ENCODE assay signal across 8 cellular contexts in the genomic region with DNA sequence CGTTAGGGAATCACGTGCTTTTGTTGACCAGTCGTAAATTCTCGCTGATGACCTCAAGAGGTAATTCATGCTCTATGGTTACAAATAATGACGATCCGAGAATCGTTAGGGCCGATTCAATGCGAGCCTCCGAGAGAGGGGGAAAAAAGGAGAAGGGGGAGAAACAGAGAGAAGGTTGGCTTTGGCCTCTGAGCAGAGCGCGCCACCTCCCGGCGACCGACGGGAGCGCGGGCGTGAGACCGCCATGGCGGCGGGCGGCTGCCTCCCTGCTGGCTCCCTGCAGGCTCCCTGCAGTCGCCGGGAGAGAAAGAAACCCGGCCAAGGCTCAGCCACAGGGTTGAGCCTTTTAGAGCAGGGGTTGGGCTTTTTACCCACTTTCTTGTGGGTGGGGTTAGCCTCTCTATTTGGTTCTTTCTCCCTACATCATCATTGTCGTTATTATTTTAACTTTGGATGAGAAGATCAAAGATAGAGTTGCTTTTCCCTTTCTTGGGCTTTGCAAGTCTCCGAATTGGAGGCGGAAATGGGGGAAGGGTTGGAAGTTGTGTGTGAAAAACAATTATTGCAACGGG. TPM values are rescaled to one million over a fixed set of nuclear protein-coding genes. Genes with fewer than 3 reads are reported as not detected.
DNase-seq lines count a peak whose midpoint lies in the region; ATAC-seq and TF ChIP-seq lines count a peak whose summit lies in the region.

No MANE protein-coding gene starts in this region.

- peaks cover 20% of the 10 kb centered on the region for H3K36me3 Mint-ChIP-seq in central memory CD8-positive, alpha-beta T cell (ENCODE audit: insufficient read depth)

- peak overlapping the region; percentile 89 for H3K4me3 ChIP-seq in AG04450 (ENCODE audit: low read depth, low read length)
- H3K4me3 ChIP-seq in lung: no peak overlapping the region

- ATAC-seq in central memory CD8-positive, alpha-beta T cell (replicated peaks; ENCODE audit: extremely low read depth, poor library complexity, severe bottlenecking): peak; percentile 60
- ATAC-seq in lung (ENCODE audit: insufficient read depth, low FRiP score) (peak; percentile 66), GM18861 (IDR thresholded peaks at IDR 0.05; ENCODE audit: unreplicated experiment) (no peak)

- TF ChIP-seq CTCF in AG04450 (IDR thresholded peaks at IDR 0.05; ENCODE audit: low read depth, low read length): peak; percentile 95
- peak; percentile 92 for TF ChIP-seq CTCF in GM20000 (IDR thresholded peaks at IDR 0.05; ENCODE audit: extremely low read depth, missing control alignments)
- TF ChIP-seq CTCF in lung (IDR thresholded peaks at IDR 0.05; ENCODE audit: control extremely low read depth, extremely low read depth): peak; percentile 89

- H3K27me3 ChIP-seq in AG04450 (ENCODE audit: control insufficient read depth, insufficient read depth, low read length): no peaks in the 10 kb centered on the region
- peaks cover 11% of the 10 kb centered on the region for H3K27me3 ChIP-seq in lung (ENCODE audit: control insufficient read depth, insufficient read depth)

- H3K27ac Mint-ChIP-seq in central memory CD8-positive, alpha-beta T cell (ENCODE audit: low read depth): no peak overlapping the region

- peaks cover 0 to 4% of the 10 kb centered on the region in 2 donors for H3K4me1 ChIP-seq in lung (ENCODE audit: control insufficient read depth in 2 of 2, insufficient read depth in 2 of 2, low read length in 2 of 2)

- peak overlapping the region; percentile 91 for H3K27ac ChIP-seq in AG04450 (ENCODE audit: low read depth, low read length)
- peak overlapping the region in 1 of 2 donors; percentile 55 for H3K27ac ChIP-seq in lung (ENCODE audit: low read depth in 1 of 2, low read length in 1 of 2)

- DNase-seq in AG04450 (ENCODE audit: low read depth, low spot score) (peak; percentile 93), GM20000 (ENCODE audit: low spot score) (peak; percentile 93), NCI-H2196 treated with DMSO at 0.1 percent for 48 hours (lab: John Stamatoyannopoulos, UW; ENCODE audit: unreplicated experiment) (peak; percentile 95), lung (ENCODE audit: low spot score) (peak; percentile 61)
- peak; percentile 58 for DNase-seq in activated CD4-positive, CD25-positive, alpha-beta regulatory T cell treated with anti-CD3 and anti-CD28 coated beads, Interleukin-2, amount 50 U/mL, for 16 hours (ENCODE audit: low read depth, low spot score)
- peak; percentile 74 to 81 for DNase-seq in central memory CD8-positive, alpha-beta T cell (ENCODE audit: low spot score in 2 of 2)
- DNase-seq in stimulated activated CD8-positive, alpha-beta memory T cell treated with anti-CD3 and anti-CD28 coated beads, Interleukin-15, amount 100 ng/mL, for 1 hour (ENCODE audit: low read depth): peak; percentile 66

- CTCF ChIA-PET in AG04450 (lab: Charles Lee): interaction anchor here (0.6 to 4.8 kb wide), 20 partner anchors 11 to 573 kb away, joined by 3 to 53 read pairs (median 4); partner anchors contain the start of genes HOXB6 and HOXB7

- POLR2A ChIA-PET in AG04450 (lab: Yijun Ruan, JAX): interaction anchor here (0.8 to 2.3 kb wide), 3 partner anchors 11 to 52 kb away, joined by 3 to 6 read pairs (median 5); no protein-coding TSS in a partner anchor

- WGBS in lung, 2 donors: 3 to 4% methylated on average over 29 to 30 of the region's 30 CpGs

- no peaks in the 10 kb centered on the region for H3K9me3 Mint-ChIP-seq in central memory CD8-positive, alpha-beta T cell

- peak overlapping the region; percentile 80 for H3K4me3 Mint-ChIP-seq in central memory CD8-positive, alpha-beta T cell

- H3K36me3 ChIP-seq in lung (ENCODE audit: control insufficient read depth in 2 of 2, insufficient read depth in 2 of 2, low read length in 2 of 2): no peaks in the 10 kb centered on the region

- H3K27me3 Mint-ChIP-seq in central memory CD8-positive, alpha-beta T cell: peaks cover 92% of the 10 kb centered on the region

- H3K4me1 Mint-ChIP-seq in central memory CD8-positive, alpha-beta T cell: peaks cover 46% of the 10 kb centered on the region

- no peaks in the 10 kb centered on the region; the same call in 1 of the 2 replicates for H3K9me3 ChIP-seq in AG04450 (ENCODE audit: control insufficient read depth, insufficient read depth, low read length)
- H3K9me3 ChIP-seq in lung (ENCODE audit: control insufficient read depth in 2 of 2, insufficient read depth in 1 of 2, low read length in 1 of 2): no peaks in the 10 kb centered on the region

RNA-seq across cellular contexts. Expression of gene HOXB5, which starts 0.3 kb away (rescaled TPM):
- 9.4 and 9.8 TPM in 2 replicates for polyA plus RNA-seq in AG04450 (2011; rRNA removed)
- polyA minus RNA-seq in AG04450 (2011; rRNA and poly(A)+ RNA removed): 4.2 and 4.4 TPM in 2 replicates
- total RNA-seq in lung: 1 to 10 TPM; 2.6 to 2.9 TPM
- polyA plus RNA-seq in lung: 1 to 10 TPM; 1.8 TPM

RNA-seq across cellular contexts. Expression of gene HOXB3, which starts 3.9 kb away (rescaled TPM):
- polyA plus RNA-seq in AG04450 (2011; rRNA removed) (28.3 and 33.0 TPM in 2 replicates), lung (1 to 10 TPM; 1.9 to 4.9 TPM)
- polyA minus RNA-seq in AG04450 (2011; rRNA and poly(A)+ RNA removed): 12.3 and 12.5 TPM in 2 replicates
- total RNA-seq in lung: 10 to 100 TPM in 1 of 2 donors, 1 to 10 TPM in 1; 8.6 to 21.1 TPM

RNA-seq across cellular contexts. Expression of gene HOXB6, which starts 10.9 kb away (rescaled TPM):
- polyA plus RNA-seq in AG04450 (2011; rRNA removed) (15.4 and 20.4 TPM in 2 replicates), lung (1 to 10 TPM; 5.3 to 5.4 TPM)
- 9.1 and 12.0 TPM in 2 replicates for polyA minus RNA-seq in AG04450 (2011; rRNA and poly(A)+ RNA removed)
- 1 to 10 TPM; 6.1 to 7.5 TPM for total RNA-seq in lung

RNA-seq across cellular contexts. Expression of gene HOXB4, which starts 15.8 kb away (rescaled TPM):
- polyA plus RNA-seq in AG04450 (2011; rRNA removed) (5.8 and 6.1 TPM in 2 replicates), lung (1 to 10 TPM; 1.4 to 1.7 TPM)
- polyA minus RNA-seq in AG04450 (2011; rRNA and poly(A)+ RNA removed): 8.2 and 9.9 TPM in 2 replicates
- 1 to 10 TPM; 3.5 to 6.7 TPM for total RNA-seq in lung

RNA-seq across cellular contexts. Expression of gene HOXB7, which starts 16.9 kb away (rescaled TPM):
- polyA plus RNA-seq in AG04450 (2011; rRNA removed) (10.1 and 11.3 TPM in 2 replicates), lung (1 to 10 TPM; 1.2 to 3.3 TPM)
- polyA minus RNA-seq in AG04450 (2011; rRNA and poly(A)+ RNA removed): 2.5 and 2.7 TPM in 2 replicates
- total RNA-seq in lung: 1 to 10 TPM in 1 of 2 donors, under 1 TPM in 1; 0.43 to 3.3 TPM
